ENCODE assay signal across 16 cellular contexts in genomic region chr1:41161851-41162250, GRCh38.
A peak's percentile ranks its signal among the peaks of the same experiment; 100 is the strongest.
DNase-seq lines count a peak whose midpoint lies in the region; ATAC-seq and TF ChIP-seq lines count a peak whose summit lies in the region.
"Had no signal": no experiment of that assay in that cellular context is flagged by ENCODE, and none has a peak within 500 bp of the region (broad histone marks: within the 10 kb centered on the region; RNA-seq: fewer than 3 reads in every experiment).

No MANE protein-coding gene starts in this region.

- H3K27me3 ChIP-seq in SJCRH30 (no peaks in the 10 kb centered on the region), breast epithelium (no peaks in the 10 kb centered on the region)

- no peak for TF ChIP-seq POLR2A in breast epithelium (IDR thresholded peaks at IDR 0.05)

- TF ChIP-seq CTCF in foreskin fibroblast (IDR thresholded peaks at IDR 0.05; ENCODE audit: low read depth, low read length) (no peak), breast epithelium (IDR thresholded peaks at IDR 0.05) (no peak)

- H3K27ac ChIP-seq in SJCRH30 (no peak overlapping the region), breast epithelium (no peak overlapping the region)

- intact Hi-C loops in Right ventricle myocardium superior (cut with DNase I), result no loop called here
- intact Hi-C loops in left ventricle myocardium superior (cut with micrococcal nuclease), result loop anchor here (10.0 kb wide), 1 partner anchor 63 kb away; no protein-coding TSS in a partner anchor
- intact Hi-C loops in breast epithelium (cut with DNase I; ENCODE audit: low total_unique reads), result no loop called here

- H3K9me3 ChIP-seq in SJCRH30 (replicated peaks) (no peaks in the 10 kb centered on the region), breast epithelium (no peaks in the 10 kb centered on the region)

- H3K36me3 ChIP-seq in SJCRH30 (peaks cover 13% of the 10 kb centered on the region), breast epithelium (no peaks in the 10 kb centered on the region)

- H3K4me3 ChIP-seq in SJCRH30, result no peak overlapping the region
- H3K4me3 ChIP-seq in skeletal muscle cell (ENCODE audit: low read depth, low read length), result no peak overlapping the region
- no peak overlapping the region for H3K4me3 ChIP-seq in foreskin fibroblast (ENCODE audit: low read depth in 1 of 2, low read length in 2 of 2)
- no peak overlapping the region for H3K4me3 ChIP-seq in breast epithelium

- H3K4me1 ChIP-seq in SJCRH30 (no peaks in the 10 kb centered on the region), breast epithelium (no peaks in the 10 kb centered on the region)

- ATAC-seq in Right ventricle myocardium superior (ENCODE audit: poor library complexity), result peak; percentile 10
- no peak for ATAC-seq in left ventricle myocardium superior
- no peak for ATAC-seq in HG03565 (IDR thresholded peaks at IDR 0.05; ENCODE audit: unreplicated experiment)
- ATAC-seq: CD8-positive, alpha-beta T cell had no signal

- DNase-seq in Right ventricle myocardium superior, result no peak
- DNase-seq in left ventricle myocardium superior, result no peak
- DNase-seq in NCI-H1694 (lab: John Stamatoyannopoulos, UW), result peak; percentile 34
- DNase-seq in SJCRH30, result peak; percentile 39 to 46
- peak; percentile 4 for DNase-seq in skeletal muscle cell (ENCODE audit: low read depth)
- DNase-seq in foreskin fibroblast, result no peak
- DNase-seq in breast epithelium (ENCODE audit: low spot score in 2 of 2), result no peak
- DNase-seq: 8988T; C1 segment of cervical spinal cord; Calu3; CD8-positive, alpha-beta T cell; EL; Karpas-422; NCI-H187; NCI-H748 treated with DMSO at 0.1 percent for 48 hours had no signal

Comparison
In these comparisons a context has a peak if more than half of its experiments do, and no peak if none do; other contexts are left out.
1. DNase-seq: peak in NCI-H1694 (single experiment), SJCRH30 (2 of 2) and skeletal muscle cell (single experiment); none in Right ventricle myocardium superior (single experiment), left ventricle myocardium superior (single experiment), foreskin fibroblast (0 of 2) and breast epithelium (0 of 2).